ENCODE assay signal across 8 cellular contexts in genomic region chr16:10736926-10737625, GRCh38. TPM values are rescaled to one million over a fixed set of nuclear protein-coding genes. Genes with fewer than 3 reads are reported as not detected.
DNase-seq lines count a peak whose midpoint lies in the region; ATAC-seq and TF ChIP-seq lines count a peak whose summit lies in the region.

No MANE protein-coding gene starts in this region.

- no peaks in the 10 kb centered on the region for H3K27me3 ChIP-seq in SK-N-SH (ENCODE audit: insufficient read depth)
- H3K27me3 ChIP-seq in ovary = no peaks in the 10 kb centered on the region
- H3K27me3 ChIP-seq in upper lobe of left lung = no peaks in the 10 kb centered on the region

- ATAC-seq in upper lobe of left lung (ENCODE audit: low FRiP score in 2 of 2) = peak; percentile 92 to 93

- CTCF ChIA-PET in SK-N-SH (lab: Yijun Ruan, JAX) = interaction anchor here (0.7 to 10.8 kb wide), 25 partner anchors 9 to 513 kb away, joined by 3 to 305 read pairs (median 4); partner anchors contain the start of genes EMP2 and TEKT5

- H3K9me2 ChIP-seq in SK-N-SH = no peaks in the 10 kb centered on the region

- H4K20me1 ChIP-seq in SK-N-SH (ENCODE audit: insufficient read depth) = no peaks in the 10 kb centered on the region

- no peaks in the 10 kb centered on the region for H3K79me2 ChIP-seq in SK-N-SH (ENCODE audit: insufficient read depth)

- H3K9me3 ChIP-seq in SK-N-SH (no peaks in the 10 kb centered on the region), ovary (no peaks in the 10 kb centered on the region), upper lobe of left lung (no peaks in the 10 kb centered on the region)

- intact Hi-C loops in ovary (cut with DNase I) = loop anchor here (2.0 to 5.0 kb wide), 6 partner anchors 155 to 225 kb away; partner anchors contain the start of gene EMP2 (in 1 of the 4)

- H3K36me3 ChIP-seq in SK-N-SH (replicated peaks in 1 of 2; ENCODE audit: control insufficient read depth in 1 of 2, insufficient read depth in 2 of 2, low read length in 1 of 2) (no peaks in the 10 kb centered on the region), ovary (no peaks in the 10 kb centered on the region), upper lobe of left lung (no peaks in the 10 kb centered on the region)

- H3K4me1 ChIP-seq in SK-N-SH (ENCODE audit: control insufficient read depth in 1 of 2, insufficient read depth in 2 of 2, low read depth in 1 of 2, low read length in 1 of 2) (peaks cover 0 to 15% of the 10 kb centered on the region in 2 experiments; a peak in 1 of 4 replicates), ovary (ENCODE audit: insufficient read depth) (peaks cover 1% of the 10 kb centered on the region), upper lobe of left lung (peaks cover 13 to 16% (median 16%) of the 10 kb centered on the region in 4 donors)

- no peak for TF ChIP-seq EP300 in SK-N-SH (IDR thresholded peaks at IDR 0.05; ENCODE audit: borderline replicate concordance in 1 of 2, low read depth in 1 of 2, low read length in 1 of 2)
- no peak for TF ChIP-seq EP300 in ovary (IDR thresholded peaks at IDR 0.05)
- no peak for TF ChIP-seq EP300 in upper lobe of left lung (IDR thresholded peaks at IDR 0.05)

- no peak overlapping the region for H2AFZ ChIP-seq in SK-N-SH (ENCODE audit: low read depth)

- peak; percentile 72 for DNase-seq in AG08395 (ENCODE audit: low spot score)
- DNase-seq in GM19238 (ENCODE audit: insufficient read length, low spot score) = peak; percentile 51
- peak; percentile 76 for DNase-seq in NB4 (ENCODE audit: low read depth)
- DNase-seq in SK-N-SH = peak; percentile 70
- peak; percentile 59 for DNase-seq in activated naive CD4-positive, alpha-beta T cell treated with anti-CD3 and anti-CD28 coated beads, Interleukin-2, amount 50 U/mL, for 16 hours
- DNase-seq in glomerular endothelial cell (ENCODE audit: extremely low read depth, low read depth, low spot score) = peak; percentile 54
- peak; percentile 60 to 78 (median 63) for DNase-seq in ovary
- peak in 1 of 2 donors; percentile 78 for DNase-seq in upper lobe of left lung

- no peak overlapping the region for H3K9ac ChIP-seq in SK-N-SH

- peaks cover 9% of the 10 kb centered on the region for H3F3A ChIP-seq in SK-N-SH (replicated peaks; ENCODE audit: insufficient read depth)

- H3K27ac ChIP-seq in SK-N-SH (ENCODE audit: low read depth in 2 of 2, low read length in 1 of 2) = no peak overlapping the region
- H3K27ac ChIP-seq in ovary = peak overlapping the region in 1 of 2 donors; percentile 5
- H3K27ac ChIP-seq in upper lobe of left lung = peak overlapping the region in 2 of 4 donors; percentile 66 to 67

- peak; percentile 82 for TF ChIP-seq CTCF in NB4 (IDR thresholded peaks at IDR 0.05; ENCODE audit: low read depth, low read length)
- TF ChIP-seq CTCF in SK-N-SH (IDR thresholded peaks at IDR 0.05) = peak; percentile 96
- TF ChIP-seq CTCF in ovary (IDR thresholded peaks at IDR 0.05) = peak; percentile 86 to 92 (median 92)
- TF ChIP-seq CTCF in upper lobe of left lung (IDR thresholded peaks at IDR 0.05) = peak; percentile 83 to 97 (median 94)

- 50% methylated on average over 15 of the region's 15 CpGs for WGBS in SK-N-SH (ENCODE audit: low lambda C conversion rate)
- WGBS in ovary, 3 donors = 20 to 30% (median 30%) methylated on average over 15 of the region's 15 CpGs
- 35 to 42% methylated on average over 15 of the region's 15 CpGs for WGBS in upper lobe of left lung, 2 donors

- POLR2A ChIA-PET in SK-N-SH (lab: Yijun Ruan, JAX) = interaction anchor here (0.7 kb wide), 1 partner anchor 90 kb away, joined by 4 read pairs; no protein-coding TSS in a partner anchor

- H3K4me3 ChIP-seq in NB4 (ENCODE audit: low read depth, low read length) (no peak overlapping the region), SK-N-SH (ENCODE audit: low read depth in 2 of 2, low read length in 1 of 2) (no peak overlapping the region; a peak in 1 of 4 replicates), ovary (no peak overlapping the region), upper lobe of left lung (peak overlapping the region in 3 of 4 donors; percentile 13 to 37 (median 27))

- TF ChIP-seq POLR2A in NB4 (IDR thresholded peaks at IDR 0.05; ENCODE audit: extremely low read depth, insufficient read length) = no peak
- no peak for TF ChIP-seq POLR2A in ovary (IDR thresholded peaks at IDR 0.05)
- TF ChIP-seq POLR2A in upper lobe of left lung (IDR thresholded peaks at IDR 0.05) = peak in 1 of 4 donors; percentile 22

- H3K4me2 ChIP-seq in SK-N-SH = no peak overlapping the region

- TF ChIP-seq RAD21 in SK-N-SH (IDR thresholded peaks at IDR 0.05; ENCODE audit: low read length) = peak; percentile 97

TF ChIP-seq in SK-N-SH, 30 proteins besides CTCF, POLR2A, EP300 and RAD21:
- TF ChIP-seq CHD2 (IDR thresholded peaks at IDR 0.05; ENCODE audit: low read length, partially characterized antibody) (no peak), SMC3 (IDR thresholded peaks at IDR 0.05; ENCODE audit: low read depth, low read length) (peak; percentile 95), ELF1 (IDR thresholded peaks at IDR 0.05) (peak; percentile 62), FOXM1 (IDR thresholded peaks at IDR 0.05; ENCODE audit: low read depth) (no peak), RCOR1 (IDR thresholded peaks at IDR 0.05; ENCODE audit: low read length) (no peak)

RNA-seq across cellular contexts. Expression of gene NUBP1, which starts 6.6 kb away (rescaled TPM):
- 40.7 and 49.8 TPM in 2 replicates for polyA plus RNA-seq in SK-N-SH (2012; rRNA removed)
- polyA plus RNA-seq in SK-N-SH (2012; cell fraction: cytosol; rRNA removed) = 40.5 and 41.4 TPM in 2 replicates
- 19.7 and 25.3 TPM in 2 replicates for polyA plus RNA-seq in SK-N-SH (2012; cell fraction: nucleus; rRNA removed)
- 13.4 and 31.0 TPM in 2 replicates for total RNA-seq in glomerular endothelial cell
- total RNA-seq in ovary = 10 to 100 TPM; 15.1 to 37.4 (median 31.2) TPM
- 10 to 100 TPM; 28.2 to 35.6 TPM for polyA plus RNA-seq in ovary
- total RNA-seq in upper lobe of left lung = 10 to 100 TPM; 16.8 to 40.3 (median 34.6) TPM

RNA-seq across cellular contexts. Expression of gene TEKT5, which starts 42.3 kb away (rescaled TPM):
- not detected in 2 replicates for polyA plus RNA-seq in SK-N-SH (2012; rRNA removed)
- polyA plus RNA-seq in SK-N-SH (2012; cell fraction: cytosol; rRNA removed) = 0.04 and 0.09 TPM in 2 replicates
- 0.31 and 0.33 TPM in 2 replicates for polyA plus RNA-seq in SK-N-SH (2012; cell fraction: nucleus; rRNA removed)
- total RNA-seq in glomerular endothelial cell = 0.10 and 0.12 TPM in 2 replicates
- under 1 TPM in 4 of 7 donors, not detected in 3; 0.28 to 0.90 (median 0.50) TPM for total RNA-seq in ovary
- polyA plus RNA-seq in ovary = under 1 TPM; 0.30 to 0.45 TPM
- total RNA-seq in upper lobe of left lung = 1 to 10 TPM in 1 of 6 donors, under 1 TPM in 2, not detected in 3; 0.20 to 2.1 (median 0.44) TPM

Comparison
In these comparisons a context has a peak if more than half of its experiments do, and no peak if none do; other contexts are left out.
1. H3K4me3 ChIP-seq: peak in upper lobe of left lung (3 of 4); none in NB4 (single experiment), SK-N-SH (0 of 2) and ovary (single experiment).
2. Peak in every context shown above with its lines, with median percentiles within 50 percentile points of each other: CTCF ChIP-seq.